Comparison of ENCODE assay signal across 8 cellular contexts in the genomic region with DNA sequence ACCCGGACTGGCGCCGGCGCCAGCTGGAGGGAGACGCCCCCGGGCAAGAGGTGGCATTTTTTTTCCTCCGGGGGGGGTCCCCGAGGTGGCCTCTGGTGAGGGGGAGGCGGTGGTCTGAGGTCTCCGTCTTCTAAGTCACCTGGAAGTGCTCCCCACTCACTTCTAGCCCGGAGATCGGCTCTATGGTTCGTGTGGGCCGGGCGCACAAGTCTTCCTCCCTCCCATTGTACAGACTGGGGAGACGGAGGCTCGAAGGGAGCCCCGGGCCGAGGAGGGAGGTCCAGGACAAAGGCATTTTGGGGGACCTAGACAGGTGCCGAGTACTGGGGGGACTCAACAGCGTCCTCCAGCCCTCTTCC. TPM values are rescaled to one million over a fixed set of nuclear protein-coding genes. Genes with fewer than 3 reads are reported as not detected.
DNase-seq lines count a peak whose midpoint lies in the region; ATAC-seq and TF ChIP-seq lines count a peak whose summit lies in the region.

No MANE protein-coding gene starts in this region.

- peak overlapping the region; percentile 94 for H3K27ac Mint-ChIP-seq in HFFc6
- no peak overlapping the region for H3K27ac Mint-ChIP-seq in activated naive CD8-positive, alpha-beta T cell treated with anti-CD3 and anti-CD28 coated beads, Interleukin-2, amount 10 ng/mL, durations not matched to agents 7 days and 5 days

- DNase-seq in AG04449 (ENCODE audit: low read depth, low spot score) = no peak
- DNase-seq in HFFc6 = peak; percentile 28
- no peak for DNase-seq in activated naive CD8-positive, alpha-beta T cell treated with anti-CD3 and anti-CD28 coated beads, Interleukin-2, amount 10 ng/mL, durations not matched to agents 7 days and 5 days
- DNase-seq in lower leg skin (ENCODE audit: low spot score in 2 of 2) = no peak
- no peak for DNase-seq in NCI-H446 (lab: John Stamatoyannopoulos, UW)
- no peak for DNase-seq in ureter (ENCODE audit: low spot score)
- DNase-seq in NCI-H1092 (lab: John Stamatoyannopoulos, UW) = no peak
- DNase-seq in UCSD-AML1 (lab: John Stamatoyannopoulos, UW; ENCODE audit: unreplicated experiment) = no peak

- ATAC-seq in activated naive CD8-positive, alpha-beta T cell treated with anti-CD3 and anti-CD28 coated beads, Interleukin-2, amount 10 ng/mL, durations not matched to agents 7 days and 5 days (ENCODE audit: low read depth) = no peak

- TF ChIP-seq CTCF in AG04449 (IDR thresholded peaks at IDR 0.05; ENCODE audit: insufficient read depth, low read length, missing control alignments) = no peak
- TF ChIP-seq CTCF in HFFc6 (IDR thresholded peaks at IDR 0.05) = no peak
- TF ChIP-seq CTCF in lower leg skin (IDR thresholded peaks at IDR 0.05) = no peak

- no peak for TF ChIP-seq POLR2A in lower leg skin (IDR thresholded peaks at IDR 0.05)

- intact Hi-C loops in lower leg skin (cut with DNase I; ENCODE audit: low total_unique reads) = no loop called here

- H3K4me1 Mint-ChIP-seq in HFFc6 (ENCODE audit: low read depth) = peaks cover 25% of the 10 kb centered on the region
- H3K4me1 Mint-ChIP-seq in activated naive CD8-positive, alpha-beta T cell treated with anti-CD3 and anti-CD28 coated beads, Interleukin-2, amount 10 ng/mL, durations not matched to agents 7 days and 5 days = peaks cover 15% of the 10 kb centered on the region

- H3K4me3 ChIP-seq in AG04449 (ENCODE audit: low read depth, low read length) (peak overlapping the region; percentile 82), lower leg skin (ENCODE audit: low read depth, poor library complexity, severe bottlenecking) (peak overlapping the region; percentile 45)

- peaks cover 49% of the 10 kb centered on the region for H3K36me3 Mint-ChIP-seq in HFFc6 (ENCODE audit: low read depth)
- H3K36me3 Mint-ChIP-seq in activated naive CD8-positive, alpha-beta T cell treated with anti-CD3 and anti-CD28 coated beads, Interleukin-2, amount 10 ng/mL, durations not matched to agents 7 days and 5 days = no peaks in the 10 kb centered on the region

- no peaks in the 10 kb centered on the region for H3K9me3 Mint-ChIP-seq in HFFc6
- no peaks in the 10 kb centered on the region for H3K9me3 Mint-ChIP-seq in activated naive CD8-positive, alpha-beta T cell treated with anti-CD3 and anti-CD28 coated beads, Interleukin-2, amount 10 ng/mL, durations not matched to agents 7 days and 5 days

- CTCF ChIA-PET in AG04449 (lab: Yijun Ruan, JAX) = interaction anchor here (1.2 to 4.5 kb wide), 6 partner anchors 9 to 318 kb away, joined by 3 to 30 read pairs (median 6); no protein-coding TSS in a partner anchor

- H3K4me3 Mint-ChIP-seq in HFFc6 = peak overlapping the region; percentile 100
- peak overlapping the region; percentile 58 for H3K4me3 Mint-ChIP-seq in activated naive CD8-positive, alpha-beta T cell treated with anti-CD3 and anti-CD28 coated beads, Interleukin-2, amount 10 ng/mL, durations not matched to agents 7 days and 5 days

- peaks cover 7% of the 10 kb centered on the region for H3K27me3 Mint-ChIP-seq in HFFc6 (ENCODE audit: insufficient read depth)
- peaks cover 79% of the 10 kb centered on the region for H3K27me3 Mint-ChIP-seq in activated naive CD8-positive, alpha-beta T cell treated with anti-CD3 and anti-CD28 coated beads, Interleukin-2, amount 10 ng/mL, durations not matched to agents 7 days and 5 days

- WGBS in lower leg skin, 2 donors = 2 to 7% methylated on average over 7 to 16 of the region's 21 CpGs

- POLR2A ChIA-PET in AG04449 (lab: Yijun Ruan, JAX) = interaction anchor here (1.9 kb wide), 1 partner anchor 428 kb away, joined by 4 read pairs; no protein-coding TSS in a partner anchor
- POLR2A ChIA-PET in activated naive CD8-positive, alpha-beta T cell treated with anti-CD3 and anti-CD28 coated beads, Interleukin-2, amount 10 ng/mL, durations not matched to agents 7 days and 5 days (lab: Charles Lee) = no interaction called here

RNA-seq across cellular contexts. Expression of a gene that starts 4.4 kb away (rescaled TPM):
- total RNA-seq in HFFc6 (2021; fragmentation: NEBNext Ultra II Directional; extraction: Animal tissue kit (Norgen Biotek cat#: 25700)) = 10 to 100 TPM; 71.0 to 97.5 (median 79.6) TPM
- total RNA-seq in activated naive CD8-positive, alpha-beta T cell treated with anti-CD3 and anti-CD28 coated beads, Interleukin-2, amount 10 ng/mL, durations not matched to agents 7 days and 5 days = not detected
- 1 to 10 TPM; 2.3 to 9.3 (median 6.6) TPM for total RNA-seq in lower leg skin
- total RNA-seq in ureter = 57.8 TPM

RNA-seq across cellular contexts. Expression of a gene that starts 21.9 kb away (rescaled TPM):
- not detected for total RNA-seq in HFFc6 (2021; fragmentation: NEBNext Ultra II Directional; extraction: Animal tissue kit (Norgen Biotek cat#: 25700))
- total RNA-seq in activated naive CD8-positive, alpha-beta T cell treated with anti-CD3 and anti-CD28 coated beads, Interleukin-2, amount 10 ng/mL, durations not matched to agents 7 days and 5 days = not detected
- total RNA-seq in lower leg skin (not detected), ureter (not detected)
